In the genomic region with DNA sequence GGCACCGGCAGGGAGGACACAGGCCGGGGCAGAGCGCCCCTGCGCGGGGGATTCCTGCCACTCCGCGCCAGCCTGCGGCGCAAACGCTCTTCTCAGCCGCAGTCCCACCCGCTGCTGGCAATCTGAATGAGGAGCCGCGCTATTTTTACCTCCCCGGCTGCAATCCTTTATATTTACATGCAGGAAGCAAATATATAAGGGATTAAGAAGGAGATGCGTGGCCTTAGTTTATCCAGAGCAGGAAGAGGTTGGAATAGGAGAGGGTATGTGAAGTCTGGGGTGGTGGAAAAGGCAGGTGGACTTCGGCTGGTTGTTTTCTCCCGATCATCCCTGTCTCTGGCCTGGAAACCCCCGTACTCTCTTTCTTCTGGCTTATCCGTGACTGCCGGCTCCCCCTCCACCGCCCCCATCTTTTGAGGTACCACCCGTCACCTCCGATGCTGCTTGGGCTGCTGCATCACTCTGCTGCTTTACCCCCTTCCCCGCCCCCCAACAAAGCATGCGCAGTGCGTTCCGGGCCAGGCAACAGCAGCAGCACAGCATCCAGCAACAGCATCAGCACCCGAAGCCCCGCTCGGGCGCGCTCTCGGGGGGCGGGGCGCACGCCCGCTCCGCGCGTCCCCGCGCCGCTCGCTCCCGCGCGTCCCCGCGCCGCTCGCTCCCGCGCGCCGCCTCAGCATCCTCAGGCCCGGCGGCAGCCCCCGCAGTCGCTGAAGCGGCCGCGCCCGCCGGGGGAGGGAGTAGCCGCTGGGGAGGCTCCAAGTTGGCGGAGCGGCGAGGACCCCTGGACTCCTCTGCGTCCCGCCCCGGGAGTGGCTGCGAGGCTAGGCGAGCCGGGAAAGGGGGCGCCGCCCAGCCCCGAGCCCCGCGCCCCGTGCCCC, we compare ENCODE assay signal across 8 cellular contexts. TPM values are rescaled to one million over a fixed set of nuclear protein-coding genes. Genes with fewer than 3 reads are reported as not detected.
A peak's percentile ranks its signal among the peaks of the same experiment; 100 is the strongest.
DNase-seq lines count a peak whose midpoint lies in the region; ATAC-seq and TF ChIP-seq lines count a peak whose summit lies in the region.

A gene with protein sequence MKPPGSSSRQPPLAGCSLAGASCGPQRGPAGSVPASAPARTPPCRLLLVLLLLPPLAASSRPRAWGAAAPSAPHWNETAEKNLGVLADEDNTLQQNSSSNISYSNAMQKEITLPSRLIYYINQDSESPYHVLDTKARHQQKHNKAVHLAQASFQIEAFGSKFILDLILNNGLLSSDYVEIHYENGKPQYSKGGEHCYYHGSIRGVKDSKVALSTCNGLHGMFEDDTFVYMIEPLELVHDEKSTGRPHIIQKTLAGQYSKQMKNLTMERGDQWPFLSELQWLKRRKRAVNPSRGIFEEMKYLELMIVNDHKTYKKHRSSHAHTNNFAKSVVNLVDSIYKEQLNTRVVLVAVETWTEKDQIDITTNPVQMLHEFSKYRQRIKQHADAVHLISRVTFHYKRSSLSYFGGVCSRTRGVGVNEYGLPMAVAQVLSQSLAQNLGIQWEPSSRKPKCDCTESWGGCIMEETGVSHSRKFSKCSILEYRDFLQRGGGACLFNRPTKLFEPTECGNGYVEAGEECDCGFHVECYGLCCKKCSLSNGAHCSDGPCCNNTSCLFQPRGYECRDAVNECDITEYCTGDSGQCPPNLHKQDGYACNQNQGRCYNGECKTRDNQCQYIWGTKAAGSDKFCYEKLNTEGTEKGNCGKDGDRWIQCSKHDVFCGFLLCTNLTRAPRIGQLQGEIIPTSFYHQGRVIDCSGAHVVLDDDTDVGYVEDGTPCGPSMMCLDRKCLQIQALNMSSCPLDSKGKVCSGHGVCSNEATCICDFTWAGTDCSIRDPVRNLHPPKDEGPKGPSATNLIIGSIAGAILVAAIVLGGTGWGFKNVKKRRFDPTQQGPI (plus strand): TSS at position 679 of the 881 bp plus-strand sequence. CDS start 335 bp downstream, outside the sequence.

- no peaks in the 10 kb centered on the region for H3K36me3 Mint-ChIP-seq in GM23338 (ENCODE audit: low read depth)

- peak within 1 kb of the TSS; percentile 99 for H3K4me2 ChIP-seq in GM23338

- 0 out of 2 replicates have a peak, but pooled peaks cover 8% of the 10 kb centered on the region for H3K79me2 ChIP-seq in GM23338 (replicated peaks; ENCODE audit: insufficient read depth)

- no peaks in the 10 kb centered on the region for H3K9me3 Mint-ChIP-seq in GM23338

- peak within 1 kb of the TSS; percentile 100 for H2AFZ ChIP-seq in GM23338

- H3K27me3 Mint-ChIP-seq in GM23338 (ENCODE audit: insufficient read depth, low read depth, poor library complexity) = peaks cover 22% of the 10 kb centered on the region

- H3K4me1 Mint-ChIP-seq in GM23338 = peaks cover 57% of the 10 kb centered on the region

- no peaks in the 10 kb centered on the region; the same call in 1 of the 2 replicates for H4K20me1 ChIP-seq in GM23338 (replicated peaks; ENCODE audit: insufficient read depth)

- peaks cover 45% of the 10 kb centered on the region for H3K4me1 ChIP-seq in GM23338 (ENCODE audit: insufficient read depth)
- peaks cover 3% of the 10 kb centered on the region for H3K4me1 ChIP-seq in ectodermal cell (ENCODE audit: control insufficient read depth, insufficient read depth, low read length)
- peaks cover 13% of the 10 kb centered on the region for H3K4me1 ChIP-seq in lower lobe of right lung

- ATAC-seq in GM23338 = peak; percentile 80
- ATAC-seq in lower lobe of right lung = peak in 1 of 2 donors; percentile 45

- H3K36me3 ChIP-seq in GM23338 (ENCODE audit: insufficient read depth) (no peaks in the 10 kb centered on the region), ectodermal cell (ENCODE audit: control insufficient read depth, insufficient read depth, low read length) (no peaks in the 10 kb centered on the region), lower lobe of right lung (no peaks in the 10 kb centered on the region)

- H3K27me3 ChIP-seq in GM23338 (ENCODE audit: insufficient read depth) (peaks cover 25% of the 10 kb centered on the region), ectodermal cell (ENCODE audit: control insufficient read depth, insufficient read depth, low read length, poor library complexity, severe bottlenecking) (peaks cover 8% of the 10 kb centered on the region), lower lobe of right lung (ENCODE audit: low read depth) (peaks cover 56% of the 10 kb centered on the region)

- no peaks in the 10 kb centered on the region for H3F3A ChIP-seq in GM23338 (replicated peaks; ENCODE audit: low read depth)

- no peak within 1 kb of the TSS for H3K27ac ChIP-seq in GM23338 (ENCODE audit: low read depth)
- peak within 1 kb of the TSS; percentile 63 for H3K27ac ChIP-seq in ectodermal cell (ENCODE audit: insufficient read depth, low read depth, low read length, poor library complexity, severe bottlenecking)
- no peak within 1 kb of the TSS for H3K27ac ChIP-seq in lower lobe of right lung

- intact Hi-C loops in lower lobe of right lung (cut with DNase I) = no loop called here

- 0 to 1% methylated on average over 80 to 81 of the region's 81 CpGs for WGBS in ectodermal cell, 2 experiments

- H3K4me3 ChIP-seq in GM23338 (peak within 1 kb of the TSS; percentile 96), ectodermal cell (ENCODE audit: insufficient read depth, low read depth, low read length) (peak within 1 kb of the TSS; percentile 80), lower lobe of right lung (peak within 1 kb of the TSS; percentile 41)

- H3K4me3 Mint-ChIP-seq in GM23338 = peak within 1 kb of the TSS; percentile 87

- no peak within 1 kb of the TSS; the same call in 1 of the 2 replicates for H3K27ac Mint-ChIP-seq in GM23338

- H3K9me3 ChIP-seq in ectodermal cell (ENCODE audit: control insufficient read depth, low read length) (no peaks in the 10 kb centered on the region), lower lobe of right lung (no peaks in the 10 kb centered on the region)

- TF ChIP-seq CTCF in GM23338 (conservative IDR thresholded peaks at IDR 0.05; ENCODE audit: low read depth in 2 of 2) = peak; percentile 61 to 70
- no peak for TF ChIP-seq CTCF in lower lobe of right lung (IDR thresholded peaks at IDR 0.05)

- DNase-seq in Daoy (ENCODE audit: low read depth) (peak; percentile 76), GM23338 (ENCODE audit: low spot score) (peak; percentile 84), NCI-H1930 (lab: John Stamatoyannopoulos, UW) (peak; percentile 73 to 86), lower lobe of right lung (no peak), Kasumi-1 (lab: John Stamatoyannopoulos, UW) (no peak)
- DNase-seq in activated CD4-positive, alpha-beta T cell treated with anti-CD3 and anti-CD28 coated beads, Interleukin-2, amount 50 U/mL, for 1 hour = peak; percentile 20
- DNase-seq in stimulated activated CD4-positive, alpha-beta T cell treated with anti-CD3 and anti-CD28 coated beads, Interleukin-4, amount 100 ng/mL, for 24 hours = peak; percentile 58

- no peaks in the 10 kb centered on the region for H3K9me2 ChIP-seq in GM23338 (ENCODE audit: insufficient read depth)

TF ChIP-seq in GM23338, 12 proteins besides CTCF, POLR2A, EP300 and RAD21:
- TF ChIP-seq POLR2AphosphoS5 (IDR thresholded peaks at IDR 0.05; ENCODE audit: low read depth) (peak; percentile 71; the same call in 1 of the 2 replicates), STAT1 (IDR thresholded peaks at IDR 0.05; ENCODE audit: unreplicated experiment) (no peak), ZNF331 (CRISPR knock-in tag; IDR thresholded peaks at IDR 0.05; ENCODE audit: low read depth) (no peak), CREB1 (CRISPR knock-in tag; IDR thresholded peaks at IDR 0.05; ENCODE audit: low read depth) (no peak)
- TF ChIP-seq, protein P1, sequence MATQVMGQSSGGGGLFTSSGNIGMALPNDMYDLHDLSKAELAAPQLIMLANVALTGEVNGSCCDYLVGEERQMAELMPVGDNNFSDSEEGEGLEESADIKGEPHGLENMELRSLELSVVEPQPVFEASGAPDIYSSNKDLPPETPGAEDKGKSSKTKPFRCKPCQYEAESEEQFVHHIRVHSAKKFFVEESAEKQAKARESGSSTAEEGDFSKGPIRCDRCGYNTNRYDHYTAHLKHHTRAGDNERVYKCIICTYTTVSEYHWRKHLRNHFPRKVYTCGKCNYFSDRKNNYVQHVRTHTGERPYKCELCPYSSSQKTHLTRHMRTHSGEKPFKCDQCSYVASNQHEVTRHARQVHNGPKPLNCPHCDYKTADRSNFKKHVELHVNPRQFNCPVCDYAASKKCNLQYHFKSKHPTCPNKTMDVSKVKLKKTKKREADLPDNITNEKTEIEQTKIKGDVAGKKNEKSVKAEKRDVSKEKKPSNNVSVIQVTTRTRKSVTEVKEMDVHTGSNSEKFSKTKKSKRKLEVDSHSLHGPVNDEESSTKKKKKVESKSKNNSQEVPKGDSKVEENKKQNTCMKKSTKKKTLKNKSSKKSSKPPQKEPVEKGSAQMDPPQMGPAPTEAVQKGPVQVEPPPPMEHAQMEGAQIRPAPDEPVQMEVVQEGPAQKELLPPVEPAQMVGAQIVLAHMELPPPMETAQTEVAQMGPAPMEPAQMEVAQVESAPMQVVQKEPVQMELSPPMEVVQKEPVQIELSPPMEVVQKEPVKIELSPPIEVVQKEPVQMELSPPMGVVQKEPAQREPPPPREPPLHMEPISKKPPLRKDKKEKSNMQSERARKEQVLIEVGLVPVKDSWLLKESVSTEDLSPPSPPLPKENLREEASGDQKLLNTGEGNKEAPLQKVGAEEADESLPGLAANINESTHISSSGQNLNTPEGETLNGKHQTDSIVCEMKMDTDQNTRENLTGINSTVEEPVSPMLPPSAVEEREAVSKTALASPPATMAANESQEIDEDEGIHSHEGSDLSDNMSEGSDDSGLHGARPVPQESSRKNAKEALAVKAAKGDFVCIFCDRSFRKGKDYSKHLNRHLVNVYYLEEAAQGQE (IDR thresholded peaks at IDR 0.05; ENCODE audit: unreplicated experiment) = no peak

RNA-seq across cellular contexts. Expression of the gene that starts here (rescaled TPM):
- total RNA-seq in Daoy (2014; rRNA removed; shearing (Covaris generic)) = 1.1 and 2.5 TPM in 2 replicates
- total RNA-seq in GM23338 (2014; rRNA removed; shearing (Covaris generic)) = 12.0 and 15.9 TPM in 2 replicates
- 9.0 and 11.8 TPM in 2 replicates for polyA plus RNA-seq in GM23338 (2016; fragmentation: Nextera tagmentation; extraction: Ambion mirVana)
- 42.5 TPM for polyA plus RNA-seq in ectodermal cell (2013, experiment 1 of 4)
- 47.4 TPM for polyA plus RNA-seq in ectodermal cell (2013, experiment 2 of 4)
- polyA plus RNA-seq in ectodermal cell (2013, experiment 3 of 4) = 32.6 TPM
- 36.4 TPM for polyA plus RNA-seq in ectodermal cell (2013, experiment 4 of 4)
- total RNA-seq in lower lobe of right lung = 2.5 TPM

Comparison
In these comparisons a context has a peak if more than half of its experiments do, and no peak if none do; other contexts are left out.
1. DNase-seq: peak in Daoy (single experiment), GM23338 (single experiment), NCI-H1930 (2 of 2), activated CD4-positive, alpha-beta T cell treated with anti-CD3 and anti-CD28 coated beads, Interleukin-2, amount 50 U/mL, for 1 hour (single experiment) and stimulated activated CD4-positive, alpha-beta T cell treated with anti-CD3 and anti-CD28 coated beads, Interleukin-4, amount 100 ng/mL, for 24 hours (single experiment); none in lower lobe of right lung (single experiment) and Kasumi-1 (0 of 2).
2. H3K4me3 ChIP-seq: peak in every context shown above with its lines; median percentile 96 in GM23338; 80 in ectodermal cell; 41 in lower lobe of right lung.